In genomic region chr7:70285176-70285575, GRCh38 we compare ENCODE assay signal across 28 cellular contexts.
"Had no signal": no experiment of that assay in that cellular context is flagged by ENCODE, and none has a peak within 500 bp of the region (broad histone marks: within the 10 kb centered on the region; RNA-seq: fewer than 3 reads in every experiment).

No MANE protein-coding gene starts in this region.

- H3K27me3 Mint-ChIP-seq: activated CD4-positive, alpha-beta T cell treated with anti-CD3 and anti-CD28 coated beads for 36 hours; activated CD8-positive, alpha-beta T cell treated with anti-CD3 and anti-CD28 coated beads for 36 hours; activated naive CD4-positive, alpha-beta T cell treated with anti-CD3 and anti-CD28 coated beads, Interleukin-2, amount 50 U/mL, for 24 hours; activated naive CD8-positive, alpha-beta T cell treated with anti-CD3 and anti-CD28 coated beads, Interleukin-2, amount 50 U/mL, for 24 hours; brain had no signal

- H3K4me2 ChIP-seq: SK-N-SH had no signal

- H3K4me1 Mint-ChIP-seq: activated CD4-positive, alpha-beta T cell treated with anti-CD3 and anti-CD28 coated beads for 36 hours; activated naive CD4-positive, alpha-beta T cell treated with anti-CD3 and anti-CD28 coated beads, Interleukin-2, amount 50 U/mL, for 24 hours; activated naive CD8-positive, alpha-beta T cell treated with anti-CD3 and anti-CD28 coated beads, Interleukin-2, amount 50 U/mL, for 24 hours had no signal

- H3K27ac Mint-ChIP-seq: activated CD4-positive, alpha-beta T cell treated with anti-CD3 and anti-CD28 coated beads for 36 hours; activated CD8-positive, alpha-beta T cell treated with anti-CD3 and anti-CD28 coated beads for 36 hours; activated naive CD4-positive, alpha-beta T cell treated with anti-CD3 and anti-CD28 coated beads, Interleukin-2, amount 50 U/mL, for 24 hours; activated naive CD8-positive, alpha-beta T cell treated with anti-CD3 and anti-CD28 coated beads, Interleukin-2, amount 50 U/mL, for 24 hours; brain had no signal

- H3K4me1 ChIP-seq: ascending aorta, Peyer's patch, SJCRH30 had no signal

- H3K9ac ChIP-seq: SK-N-SH had no signal

- DNase-seq: activated CD4-positive, alpha-beta T cell treated with anti-CD3 and anti-CD28 coated beads for 36 hours; activated CD4-positive, alpha-beta T cell treated with anti-CD3 and anti-CD28 coated beads, Interleukin-2, amount 50 U/mL, for 1 hour; activated CD4-positive, CD25-positive, alpha-beta regulatory T cell; activated CD8-positive, alpha-beta memory T cell treated with anti-CD3 and anti-CD28 coated beads, Interleukin-2, amount 50 U/mL, for 4 hours; activated CD8-positive, alpha-beta T cell treated with anti-CD3 and anti-CD28 coated beads for 36 hours; activated naive CD4-positive, alpha-beta T cell; activated naive CD8-positive, alpha-beta T cell treated with anti-CD3 and anti-CD28 coated beads, Interleukin-2, amount 50 U/mL, for 24 hours; amniotic stem cell; IMR-90; Kasumi-1; KBM-7; NCI-H1105 treated with DMSO at 0.1 percent for 48 hours; NCI-H1694; NCI-H2029 treated with DMSO at 0.1 percent for 48 hours; NCI-H226; NCI-H510A treated with DMSO at 0.1 percent for 48 hours; NCI-H82; Peyer's patch; Right ventricle myocardium superior; SJCRH30; SK-N-SH; T-helper 1 cell had no signal

- H3K9me3 ChIP-seq: ascending aorta, Peyer's patch, SJCRH30, SK-N-SH had no signal

- ATAC-seq: activated CD4-positive, alpha-beta T cell treated with anti-CD3 and anti-CD28 coated beads for 36 hours; activated CD8-positive, alpha-beta T cell treated with anti-CD3 and anti-CD28 coated beads for 36 hours; activated naive CD8-positive, alpha-beta T cell treated with anti-CD3 and anti-CD28 coated beads, Interleukin-2, amount 50 U/mL, for 24 hours had no signal

- H3K4me3 Mint-ChIP-seq: activated CD4-positive, alpha-beta T cell treated with anti-CD3 and anti-CD28 coated beads for 36 hours; activated CD8-positive, alpha-beta T cell treated with anti-CD3 and anti-CD28 coated beads for 36 hours; activated naive CD4-positive, alpha-beta T cell treated with anti-CD3 and anti-CD28 coated beads, Interleukin-2, amount 50 U/mL, for 24 hours; activated naive CD8-positive, alpha-beta T cell treated with anti-CD3 and anti-CD28 coated beads, Interleukin-2, amount 50 U/mL, for 24 hours; brain had no signal

- H3K9me3 Mint-ChIP-seq: activated CD8-positive, alpha-beta T cell treated with anti-CD3 and anti-CD28 coated beads for 36 hours; brain had no signal

- H3K36me3 ChIP-seq: ascending aorta, cardiac muscle cell, Peyer's patch, SJCRH30 had no signal

- H3K27ac ChIP-seq: ascending aorta, cardiac muscle cell, Peyer's patch, RWPE1, SJCRH30, VCaP had no signal

- H3K36me3 Mint-ChIP-seq: activated naive CD4-positive, alpha-beta T cell treated with anti-CD3 and anti-CD28 coated beads, Interleukin-2, amount 50 U/mL, for 24 hours; brain had no signal

- H3K4me3 ChIP-seq: ascending aorta, cardiac muscle cell, Peyer's patch, SJCRH30 had no signal

- H3K27me3 ChIP-seq: ascending aorta, cardiac muscle cell, Peyer's patch, SJCRH30 had no signal
